In the genomic region with DNA sequence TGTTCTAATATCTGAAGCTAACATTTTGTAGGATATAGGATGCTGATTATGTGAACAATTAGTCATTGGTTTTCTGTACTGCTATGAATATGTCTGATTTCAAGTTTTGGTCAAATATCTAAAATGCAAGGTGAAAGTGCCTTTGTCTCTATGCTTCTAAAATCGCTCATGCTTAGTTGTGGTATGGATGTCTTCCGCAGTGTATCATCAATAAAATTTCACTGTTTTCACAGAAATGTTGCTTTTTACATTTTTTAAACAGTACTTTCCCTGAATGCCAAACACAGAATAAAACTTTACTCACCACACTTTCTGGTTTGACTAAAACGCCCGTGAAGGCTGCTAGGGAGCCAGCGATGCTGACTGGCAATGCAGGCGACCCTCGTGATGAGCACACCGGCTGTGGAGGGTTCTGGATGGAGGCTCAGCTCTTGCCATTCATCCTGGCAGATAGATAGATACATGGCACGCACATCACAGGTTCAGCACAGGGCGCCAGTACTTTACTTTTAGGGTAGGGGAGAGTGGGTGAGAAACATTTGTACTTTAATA, we compare ENCODE assay signal across 20 cellular contexts. TPM values are rescaled to one million over a fixed set of nuclear protein-coding genes. Genes with fewer than 3 reads are reported as not detected.
DNase-seq lines count a peak whose midpoint lies in the region; ATAC-seq, FAIRE-seq and TF ChIP-seq lines count a peak whose summit lies in the region.
"Had no signal": no experiment of that assay in that cellular context is flagged by ENCODE, and none has a peak within 500 bp of the region (broad histone marks: within the 10 kb centered on the region; RNA-seq: fewer than 3 reads in every experiment).

No MANE protein-coding gene starts in this region.

- no peak overlapping the region for H3K27ac ChIP-seq in A549
- no peak overlapping the region for H3K27ac ChIP-seq in CD4-positive, alpha-beta T cell (ENCODE audit: low read depth, low read length)
- H3K27ac ChIP-seq: C4-2B, PC-9, SJCRH30 had no signal

- no peaks in the 10 kb centered on the region for H3K27me3 ChIP-seq in CD4-positive, alpha-beta T cell (ENCODE audit: control insufficient read depth, insufficient read depth, low read length)
- H3K27me3 ChIP-seq: SJCRH30 had no signal

- 67% methylated on average over 10 of the region's 10 CpGs for WGBS in A549 (ENCODE audit: missing lambda C conversion rate)

- H3K27ac Mint-ChIP-seq in CD4-positive, alpha-beta T cell: no peak overlapping the region
- no peak overlapping the region for H3K27ac Mint-ChIP-seq in activated T-cell treated with anti-CD3 and anti-CD28 coated beads, Interleukin-2, amount 50 U/mL, for 72 hours

- H3K9me3 Mint-ChIP-seq in activated T-cell treated with anti-CD3 and anti-CD28 coated beads, Interleukin-2, amount 50 U/mL, for 4 hours: no peaks in the 10 kb centered on the region
- H3K9me3 Mint-ChIP-seq in CD4-positive, alpha-beta T cell: no peaks in the 10 kb centered on the region
- H3K9me3 Mint-ChIP-seq in activated T-cell treated with anti-CD3 and anti-CD28 coated beads, Interleukin-2, amount 50 U/mL, for 72 hours: no peaks in the 10 kb centered on the region

- no peak for TF ChIP-seq POLR2A in A549 (IDR thresholded peaks at IDR 0.05; ENCODE audit: low read length)

- H3K4me2 ChIP-seq in A549: no peak overlapping the region

- H3K4me3 ChIP-seq in A549: no peak overlapping the region
- H3K4me3 ChIP-seq: HAP-1, PC-9, SJCRH30 had no signal

- ATAC-seq in activated T-cell treated with anti-CD3 and anti-CD28 coated beads, Interleukin-2, amount 50 U/mL, for 4 hours: peak; percentile 62 to 75
- ATAC-seq in A549 (no peak), HG03196 (IDR thresholded peaks at IDR 0.05; ENCODE audit: unreplicated experiment) (no peak), HG03565 (IDR thresholded peaks at IDR 0.05; ENCODE audit: unreplicated experiment) (no peak)
- ATAC-seq in CD4-positive, alpha-beta T cell (ENCODE audit: poor library complexity): no peak
- ATAC-seq in activated T-cell treated with anti-CD3 and anti-CD28 coated beads, Interleukin-2, amount 50 U/mL, for 72 hours (replicated peaks in 1 of 2): peak; percentile 58 to 69

- H3K27me3 Mint-ChIP-seq in activated T-cell treated with anti-CD3 and anti-CD28 coated beads, Interleukin-2, amount 50 U/mL, for 4 hours (ENCODE audit: low read depth): peaks cover 5% of the 10 kb centered on the region
- H3K27me3 Mint-ChIP-seq in CD4-positive, alpha-beta T cell: no peaks in the 10 kb centered on the region
- H3K27me3 Mint-ChIP-seq in activated T-cell treated with anti-CD3 and anti-CD28 coated beads, Interleukin-2, amount 50 U/mL, for 72 hours (ENCODE audit: low read depth): peaks cover 8% of the 10 kb centered on the region

- H3K9me3 ChIP-seq in A549: no peaks in the 10 kb centered on the region
- H3K9me3 ChIP-seq in CD4-positive, alpha-beta T cell (ENCODE audit: control insufficient read depth, low read length): no peaks in the 10 kb centered on the region
- H3K9me3 ChIP-seq: HAP-1, SJCRH30 had no signal

- no peaks in the 10 kb centered on the region for H3K4me1 ChIP-seq in A549
- H3K4me1 ChIP-seq: HAP-1 had no signal

- H3K4me3 Mint-ChIP-seq in activated T-cell treated with anti-CD3 and anti-CD28 coated beads, Interleukin-2, amount 50 U/mL, for 4 hours: peak overlapping the region; percentile 33
- H3K4me3 Mint-ChIP-seq in CD4-positive, alpha-beta T cell: peak overlapping the region; percentile 31
- peak overlapping the region; percentile 46 to 59 for H3K4me3 Mint-ChIP-seq in activated T-cell treated with anti-CD3 and anti-CD28 coated beads, Interleukin-2, amount 50 U/mL, for 72 hours

- intact Hi-C loops in CD4-positive, alpha-beta T cell (cut with DNase I, micrococcal nuclease): no loop called here

- POLR2A ChIA-PET in A549 (lab: Yijun Ruan, JAX): no interaction called here
- POLR2A ChIA-PET in CD4-positive, alpha-beta T cell (lab: Charles Lee): no interaction called here

- no peak for TF ChIP-seq EP300 in A549 (IDR thresholded peaks at IDR 0.05)

- TF ChIP-seq RAD21 in A549 (conservative IDR thresholded peaks at IDR 0.05 in 1 of 2, IDR thresholded peaks at IDR 0.05 in 1 of 2): no peak

- peak; percentile 90 for FAIRE-seq in A549 (lab: Jason Lieb, UNC)
- FAIRE-seq: HTR-8/SVneo had no signal

- peaks cover 4% of the 10 kb centered on the region for H3K36me3 Mint-ChIP-seq in activated T-cell treated with anti-CD3 and anti-CD28 coated beads, Interleukin-2, amount 50 U/mL, for 4 hours (ENCODE audit: insufficient read depth)
- no peaks in the 10 kb centered on the region for H3K36me3 Mint-ChIP-seq in CD4-positive, alpha-beta T cell (ENCODE audit: low read depth)
- no peaks in the 10 kb centered on the region for H3K36me3 Mint-ChIP-seq in activated T-cell treated with anti-CD3 and anti-CD28 coated beads, Interleukin-2, amount 50 U/mL, for 72 hours (ENCODE audit: insufficient read depth in 2 of 2)

- DNase-seq in activated T-cell treated with anti-CD3 and anti-CD28 coated beads, Interleukin-2, amount 50 U/mL, for 4 hours: no peak
- no peak for DNase-seq in activated T-cell treated with anti-CD3 and anti-CD28 coated beads, Interleukin-2, amount 50 U/mL, for 48 hours
- DNase-seq in A549 (ENCODE audit: low read depth in 1 of 2, low spot score in 1 of 2): no peak
- DNase-seq in CD4-positive, alpha-beta T cell: no peak
- peak in 1 of 2 donors; percentile 14 for DNase-seq in activated T-cell treated with anti-CD3 and anti-CD28 coated beads, Interleukin-2, amount 50 U/mL, for 72 hours
- DNase-seq: AML-193, GDM1, IMR-90, NCI-H1417 treated with DMSO at 0.1 percent for 48 hours, NCI-H187 treated with DMSO at 0.1 percent for 48 hours, NCI-H524 treated with DMSO at 0.1 percent for 48 hours, SJCRH30 had no signal

- no peak for TF ChIP-seq CTCF in A549 (IDR thresholded peaks at IDR 0.05)
- no peak for TF ChIP-seq CTCF in CD4-positive, alpha-beta T cell (IDR thresholded peaks at IDR 0.05)

- CTCF ChIA-PET in A549 (lab: Yijun Ruan, JAX): interaction anchor here (0.6 to 1.6 kb wide), 3 partner anchors 11 to 146 kb away, joined by 3 to 4 read pairs (median 4); no protein-coding TSS in a partner anchor
- CTCF ChIA-PET in CD4-positive, alpha-beta T cell (lab: Charles Lee): interaction anchor here (1.1 kb wide), 1 partner anchor 11 kb away, joined by 3 read pairs; no protein-coding TSS in a partner anchor

- peaks cover 8% of the 10 kb centered on the region for H3K4me1 Mint-ChIP-seq in activated T-cell treated with anti-CD3 and anti-CD28 coated beads, Interleukin-2, amount 50 U/mL, for 4 hours (ENCODE audit: low read depth)
- peaks cover 14% of the 10 kb centered on the region for H3K4me1 Mint-ChIP-seq in CD4-positive, alpha-beta T cell (ENCODE audit: low read depth)
- H3K4me1 Mint-ChIP-seq in activated T-cell treated with anti-CD3 and anti-CD28 coated beads, Interleukin-2, amount 50 U/mL, for 72 hours (ENCODE audit: low read depth): peaks cover 11% of the 10 kb centered on the region

TF ChIP-seq in A549, 52 proteins besides CTCF, POLR2A, EP300 and RAD21:
- TF ChIP-seq JUN (IDR thresholded peaks at IDR 0.05) (no peak), JUNB (IDR thresholded peaks at IDR 0.05) (no peak), RARB (CRISPR knock-in tag; IDR thresholded peaks at IDR 0.05) (no peak), HDAC2 (IDR thresholded peaks at IDR 0.05) (no peak), ZSCAN20 (CRISPR knock-in tag; IDR thresholded peaks at IDR 0.05) (no peak), HOXB13 (CRISPR knock-in tag; IDR thresholded peaks at IDR 0.05; ENCODE audit: low read depth) (no peak)
- TF ChIP-seq, protein P1, sequence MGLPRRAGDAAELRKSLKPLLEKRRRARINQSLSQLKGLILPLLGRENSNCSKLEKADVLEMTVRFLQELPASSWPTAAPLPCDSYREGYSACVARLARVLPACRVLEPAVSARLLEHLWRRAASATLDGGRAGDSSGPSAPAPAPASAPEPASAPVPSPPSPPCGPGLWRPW (IDR thresholded peaks at IDR 0.05): no peak

RNA-seq across cellular contexts. Expression of a gene that starts 40.1 kb away (rescaled TPM):
- not detected for total RNA-seq in activated T-cell treated with anti-CD3 and anti-CD28 coated beads, Interleukin-2, amount 50 U/mL, for 4 hours
- 0.50 and 1.3 TPM in 2 replicates for polyA plus RNA-seq in A549 (2011; rRNA removed)
- polyA plus RNA-seq in A549 (2012; cell fraction: cytosol; rRNA removed): 0.29 and 0.48 TPM in 2 replicates
- 2.5 and 2.8 TPM in 2 replicates for polyA plus RNA-seq in A549 (2012; cell fraction: nucleus; rRNA removed)
- 0.54 to 0.62 TPM (median 0.62 TPM) in 3 replicates for polyA plus RNA-seq in A549 (2017; fragmentation: RNase III; extraction: RNeasy Plus Mini Kit Qiagen cat#74134 plus additional on column Dnase treatment)
- polyA minus RNA-seq in A549 (2011; rRNA and poly(A)+ RNA removed): 0.74 and 1.0 TPM in 2 replicates
- under 1 TPM in 1 of 2 experiments, not detected in 1; 0.28 TPM for total RNA-seq in CD4-positive, alpha-beta T cell
- total RNA-seq in activated T-cell treated with anti-CD3 and anti-CD28 coated beads, Interleukin-2, amount 50 U/mL, for 72 hours: under 1 TPM in 1 of 2 donors, not detected in 1; 0.28 TPM
- total RNA-seq: Daoy, IMR-90, MCF 10A, SJCRH30 had no signal
- polyA plus RNA-seq: IMR-90 had no signal

Comparison
In these comparisons a context has a peak if more than half of its experiments do, and no peak if none do; other contexts are left out.
1. ATAC-seq: peak in activated T-cell treated with anti-CD3 and anti-CD28 coated beads, Interleukin-2, amount 50 U/mL, for 4 hours (2 of 2) and activated T-cell treated with anti-CD3 and anti-CD28 coated beads, Interleukin-2, amount 50 U/mL, for 72 hours (2 of 2); none in A549 (0 of 2), CD4-positive, alpha-beta T cell (single experiment), HG03196 (single experiment) and HG03565 (single experiment).
2. Peak in every context shown above with its lines, with median percentiles within 50 percentile points of each other: H3K4me3 Mint-ChIP-seq.